Comparison of ENCODE assay signal across 8 cellular contexts in the genomic region with DNA sequence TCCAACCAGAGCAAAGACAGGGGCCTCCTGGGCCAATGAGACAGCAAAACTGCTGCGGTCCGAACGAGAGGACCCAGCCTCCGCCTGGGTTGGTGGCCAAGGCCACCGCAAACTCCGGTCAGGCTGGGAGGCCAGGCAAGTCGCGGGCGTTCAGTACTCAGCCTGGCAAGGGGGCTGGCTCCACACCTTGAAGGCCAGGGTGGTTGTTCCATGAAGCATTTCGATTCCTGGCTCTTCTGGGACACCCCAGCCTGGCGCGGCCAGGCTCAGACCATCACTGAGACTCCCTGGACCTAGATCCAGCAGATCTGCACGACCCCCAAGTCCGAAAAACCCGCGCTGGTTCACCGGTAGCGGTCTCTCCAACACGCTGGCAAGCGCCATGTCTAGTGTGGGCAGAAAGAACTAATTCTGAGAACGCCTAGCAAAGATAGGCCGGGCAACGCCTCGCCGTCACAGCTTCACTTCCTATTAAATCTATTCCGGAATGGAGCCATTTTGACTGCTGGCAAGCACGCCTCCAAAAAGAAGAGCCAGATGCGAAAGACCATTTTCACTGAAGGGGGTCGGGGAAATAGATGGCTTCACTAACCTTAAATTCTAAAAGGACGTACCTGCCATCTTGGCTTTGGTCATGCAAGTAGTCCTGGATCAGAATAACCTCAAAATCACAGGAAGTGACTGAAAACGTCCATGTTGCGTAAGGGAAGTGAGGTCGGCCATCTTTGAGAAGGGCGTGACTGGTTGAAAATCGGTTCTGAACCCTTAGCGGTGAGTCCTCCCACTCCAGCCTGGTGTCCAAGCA. TPM values are rescaled to one million over a fixed set of nuclear protein-coding genes. Genes with fewer than 3 reads are reported as not detected.
DNase-seq lines count a peak whose midpoint lies in the region; ATAC-seq and TF ChIP-seq lines count a peak whose summit lies in the region.

A gene (minus strand): TSS at position 403 of the 805 bp plus-strand sequence. CDS start 19 bp downstream, at position 384.

- intact Hi-C loops in activated B cell treated with CpG ODN at 0.5 μM for 24 hours (cut with micrococcal nuclease) = loop anchor here (1.0 to 2.0 kb wide), 9 partner anchors 24 to 268 kb away; a partner anchor contains a TSS

- H3K4me3 ChIP-seq in coronary artery (peak within 1 kb of the TSS; percentile 77), liver (ENCODE audit: low read depth in 1 of 3, low read length in 3 of 3) (peak within 1 kb of the TSS; percentile 78 to 91 (median 83))

- ATAC-seq in GM19035 (IDR thresholded peaks at IDR 0.05; ENCODE audit: unreplicated experiment) (peak; percentile 92), HG03378 (IDR thresholded peaks at IDR 0.05; ENCODE audit: unreplicated experiment) (peak; percentile 94), activated B cell treated with CpG ODN at 0.5 μM for 24 hours (ENCODE audit: low read depth) (peak; percentile 93)

- peak within 1 kb of the TSS; percentile 81 to 94 for H3K9ac ChIP-seq in liver (ENCODE audit: low read depth in 1 of 2, low read length in 2 of 2)

- TF ChIP-seq CTCF in activated B cell treated with CpG ODN at 0.5 μM for 24 hours (IDR thresholded peaks at IDR 0.05) (no peak), coronary artery (IDR thresholded peaks at IDR 0.05) (no peak), liver (IDR thresholded peaks at IDR 0.05; ENCODE audit: low read depth, low read length, missing input control) (no peak)

- POLR2A ChIA-PET in activated B cell treated with CpG ODN at 0.5 μM for 24 hours (lab: Charles Lee) = interaction anchor here (0.5 to 1.6 kb wide), 14 partner anchors 11 to 478 kb away, joined by 3 to 10 read pairs (median 4); a partner anchor contains a TSS

- H3K27me3 ChIP-seq in liver (ENCODE audit: control insufficient read depth in 4 of 4, insufficient read depth in 4 of 4, low read length in 3 of 4) = no peaks in the 10 kb centered on the region

- no peaks in the 10 kb centered on the region for H3K9me3 ChIP-seq in liver (ENCODE audit: control insufficient read depth in 4 of 4, low read length in 3 of 4)

- H3K9me3 Mint-ChIP-seq in activated B cell treated with CpG ODN at 0.5 μM for 24 hours = no peaks in the 10 kb centered on the region

- H3K27me3 Mint-ChIP-seq in activated B cell treated with CpG ODN at 0.5 μM for 24 hours = no peaks in the 10 kb centered on the region

- H3K36me3 Mint-ChIP-seq in activated B cell treated with CpG ODN at 0.5 μM for 24 hours (ENCODE audit: low read depth) = peaks cover 32% of the 10 kb centered on the region

- H3K27ac ChIP-seq in coronary artery = peak within 1 kb of the TSS; percentile 87 to 96
- peak within 1 kb of the TSS; percentile 91 to 95 for H3K27ac ChIP-seq in liver (ENCODE audit: low read depth in 1 of 2, low read length in 2 of 2)

- WGBS in liver = under 1% methylated on average over 36 of the region's 36 CpGs

- CTCF ChIA-PET in activated B cell treated with CpG ODN at 0.5 μM for 24 hours (lab: Charles Lee) = interaction anchor here (0.8 to 2.1 kb wide), 3 partner anchors 11 to 464 kb away, joined by 3 to 6 read pairs (median 3); no protein-coding TSS in a partner anchor

- peak within 1 kb of the TSS; percentile 84 for H3K4me3 Mint-ChIP-seq in activated B cell treated with CpG ODN at 0.5 μM for 24 hours

- DNase-seq in 8988T = peak; percentile 73
- DNase-seq in activated B cell treated with CpG ODN at 0.5 μM for 24 hours = peak; percentile 67
- peak; percentile 94 for DNase-seq in coronary artery (ENCODE audit: low spot score)
- DNase-seq in stimulated activated CD4-positive, alpha-beta T cell treated with anti-CD3 and anti-CD28 coated beads, Interleukin-4, amount 100 ng/mL, for 48 hours (ENCODE audit: low read depth in 2 of 2) = peak; percentile 72 to 83
- no peak for DNase-seq in DMS79 (lab: John Stamatoyannopoulos, UW)

- peaks cover 29% of the 10 kb centered on the region for H3K4me1 Mint-ChIP-seq in activated B cell treated with CpG ODN at 0.5 μM for 24 hours

- peak in 1 of 2 donors; percentile 13 for TF ChIP-seq RAD21 in liver (IDR thresholded peaks at IDR 0.05)

- peak within 1 kb of the TSS; percentile 96 for H3K27ac Mint-ChIP-seq in activated B cell treated with CpG ODN at 0.5 μM for 24 hours

- peaks cover 6 to 16% (median 13%) of the 10 kb centered on the region in 4 donors for H3K36me3 ChIP-seq in liver (ENCODE audit: control insufficient read depth in 4 of 4, insufficient read depth in 3 of 4, low read depth in 1 of 4, low read length in 3 of 4)

- H3K4me1 ChIP-seq in liver (ENCODE audit: control insufficient read depth in 4 of 4, insufficient read depth in 4 of 4, low read length in 3 of 4) = peaks cover 5 to 12% (median 8%) of the 10 kb centered on the region in 4 donors

TF ChIP-seq in liver, 16 proteins besides CTCF, POLR2A, EP300 and RAD21:
- TF ChIP-seq FOXA2 (IDR thresholded peaks at IDR 0.05) = no peak
- TF ChIP-seq HNF4A (conservative IDR thresholded peaks at IDR 0.05) = peak in 1 of 2 donors; percentile 40
- TF ChIP-seq, protein P1, sequence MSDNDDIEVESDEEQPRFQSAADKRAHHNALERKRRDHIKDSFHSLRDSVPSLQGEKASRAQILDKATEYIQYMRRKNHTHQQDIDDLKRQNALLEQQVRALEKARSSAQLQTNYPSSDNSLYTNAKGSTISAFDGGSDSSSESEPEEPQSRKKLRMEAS (IDR thresholded peaks at IDR 0.05) = peak; percentile 79
- TF ChIP-seq FOXA1 (IDR thresholded peaks at IDR 0.05) = no peak
- TF ChIP-seq HNF4G (IDR thresholded peaks at IDR 0.05) = no peak
- peak; percentile 57 for TF ChIP-seq NR2F2 (IDR thresholded peaks at IDR 0.05)
- TF ChIP-seq SP1 (IDR thresholded peaks at IDR 0.05) = peak; percentile 48
- TF ChIP-seq EGR1 (IDR thresholded peaks at IDR 0.05; ENCODE audit: low read depth in 2 of 2) = peak in 1 of 2 donors; percentile 30
- TF ChIP-seq, protein P2, sequence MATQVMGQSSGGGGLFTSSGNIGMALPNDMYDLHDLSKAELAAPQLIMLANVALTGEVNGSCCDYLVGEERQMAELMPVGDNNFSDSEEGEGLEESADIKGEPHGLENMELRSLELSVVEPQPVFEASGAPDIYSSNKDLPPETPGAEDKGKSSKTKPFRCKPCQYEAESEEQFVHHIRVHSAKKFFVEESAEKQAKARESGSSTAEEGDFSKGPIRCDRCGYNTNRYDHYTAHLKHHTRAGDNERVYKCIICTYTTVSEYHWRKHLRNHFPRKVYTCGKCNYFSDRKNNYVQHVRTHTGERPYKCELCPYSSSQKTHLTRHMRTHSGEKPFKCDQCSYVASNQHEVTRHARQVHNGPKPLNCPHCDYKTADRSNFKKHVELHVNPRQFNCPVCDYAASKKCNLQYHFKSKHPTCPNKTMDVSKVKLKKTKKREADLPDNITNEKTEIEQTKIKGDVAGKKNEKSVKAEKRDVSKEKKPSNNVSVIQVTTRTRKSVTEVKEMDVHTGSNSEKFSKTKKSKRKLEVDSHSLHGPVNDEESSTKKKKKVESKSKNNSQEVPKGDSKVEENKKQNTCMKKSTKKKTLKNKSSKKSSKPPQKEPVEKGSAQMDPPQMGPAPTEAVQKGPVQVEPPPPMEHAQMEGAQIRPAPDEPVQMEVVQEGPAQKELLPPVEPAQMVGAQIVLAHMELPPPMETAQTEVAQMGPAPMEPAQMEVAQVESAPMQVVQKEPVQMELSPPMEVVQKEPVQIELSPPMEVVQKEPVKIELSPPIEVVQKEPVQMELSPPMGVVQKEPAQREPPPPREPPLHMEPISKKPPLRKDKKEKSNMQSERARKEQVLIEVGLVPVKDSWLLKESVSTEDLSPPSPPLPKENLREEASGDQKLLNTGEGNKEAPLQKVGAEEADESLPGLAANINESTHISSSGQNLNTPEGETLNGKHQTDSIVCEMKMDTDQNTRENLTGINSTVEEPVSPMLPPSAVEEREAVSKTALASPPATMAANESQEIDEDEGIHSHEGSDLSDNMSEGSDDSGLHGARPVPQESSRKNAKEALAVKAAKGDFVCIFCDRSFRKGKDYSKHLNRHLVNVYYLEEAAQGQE (IDR thresholded peaks at IDR 0.05) = peak; percentile 78
- peak; percentile 40 to 50 for TF ChIP-seq RXRA (IDR thresholded peaks at IDR 0.05)
- TF ChIP-seq GABPA (IDR thresholded peaks at IDR 0.05 in 1 of 2, conservative IDR thresholded peaks at IDR 0.05 in 1 of 2) = peak; percentile 61 to 92
- TF ChIP-seq, protein P3, sequence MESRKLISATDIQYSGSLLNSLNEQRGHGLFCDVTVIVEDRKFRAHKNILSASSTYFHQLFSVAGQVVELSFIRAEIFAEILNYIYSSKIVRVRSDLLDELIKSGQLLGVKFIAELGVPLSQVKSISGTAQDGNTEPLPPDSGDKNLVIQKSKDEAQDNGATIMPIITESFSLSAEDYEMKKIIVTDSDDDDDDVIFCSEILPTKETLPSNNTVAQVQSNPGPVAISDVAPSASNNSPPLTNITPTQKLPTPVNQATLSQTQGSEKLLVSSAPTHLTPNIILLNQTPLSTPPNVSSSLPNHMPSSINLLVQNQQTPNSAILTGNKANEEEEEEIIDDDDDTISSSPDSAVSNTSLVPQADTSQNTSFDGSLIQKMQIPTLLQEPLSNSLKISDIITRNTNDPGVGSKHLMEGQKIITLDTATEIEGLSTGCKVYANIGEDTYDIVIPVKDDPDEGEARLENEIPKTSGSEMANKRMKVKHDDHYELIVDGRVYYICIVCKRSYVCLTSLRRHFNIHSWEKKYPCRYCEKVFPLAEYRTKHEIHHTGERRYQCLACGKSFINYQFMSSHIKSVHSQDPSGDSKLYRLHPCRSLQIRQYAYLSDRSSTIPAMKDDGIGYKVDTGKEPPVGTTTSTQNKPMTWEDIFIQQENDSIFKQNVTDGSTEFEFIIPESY (IDR thresholded peaks at IDR 0.05) = peak; percentile 82
- peak; percentile 67 for TF ChIP-seq TAF1 (conservative IDR thresholded peaks at IDR 0.05)
- peak in 1 of 2 donors; percentile 38 for TF ChIP-seq JUND (IDR thresholded peaks at IDR 0.05)
- TF ChIP-seq YY1 (IDR thresholded peaks at IDR 0.05) = peak; percentile 100
- TF ChIP-seq, protein P4, sequence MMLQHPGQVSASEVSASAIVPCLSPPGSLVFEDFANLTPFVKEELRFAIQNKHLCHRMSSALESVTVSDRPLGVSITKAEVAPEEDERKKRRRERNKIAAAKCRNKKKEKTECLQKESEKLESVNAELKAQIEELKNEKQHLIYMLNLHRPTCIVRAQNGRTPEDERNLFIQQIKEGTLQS (IDR thresholded peaks at IDR 0.05) = peak; percentile 71

RNA-seq across cellular contexts. Expression of the gene that starts here (rescaled TPM):
- total RNA-seq in activated B cell treated with CpG ODN at 0.5 μM for 24 hours (53.3 and 67.5 TPM in 2 replicates), liver (10 to 100 TPM; 74.0 to 88.2 TPM)
- polyA plus RNA-seq in liver = 100 to 1,000 TPM; 102 to 152 TPM
